In the genomic region with DNA sequence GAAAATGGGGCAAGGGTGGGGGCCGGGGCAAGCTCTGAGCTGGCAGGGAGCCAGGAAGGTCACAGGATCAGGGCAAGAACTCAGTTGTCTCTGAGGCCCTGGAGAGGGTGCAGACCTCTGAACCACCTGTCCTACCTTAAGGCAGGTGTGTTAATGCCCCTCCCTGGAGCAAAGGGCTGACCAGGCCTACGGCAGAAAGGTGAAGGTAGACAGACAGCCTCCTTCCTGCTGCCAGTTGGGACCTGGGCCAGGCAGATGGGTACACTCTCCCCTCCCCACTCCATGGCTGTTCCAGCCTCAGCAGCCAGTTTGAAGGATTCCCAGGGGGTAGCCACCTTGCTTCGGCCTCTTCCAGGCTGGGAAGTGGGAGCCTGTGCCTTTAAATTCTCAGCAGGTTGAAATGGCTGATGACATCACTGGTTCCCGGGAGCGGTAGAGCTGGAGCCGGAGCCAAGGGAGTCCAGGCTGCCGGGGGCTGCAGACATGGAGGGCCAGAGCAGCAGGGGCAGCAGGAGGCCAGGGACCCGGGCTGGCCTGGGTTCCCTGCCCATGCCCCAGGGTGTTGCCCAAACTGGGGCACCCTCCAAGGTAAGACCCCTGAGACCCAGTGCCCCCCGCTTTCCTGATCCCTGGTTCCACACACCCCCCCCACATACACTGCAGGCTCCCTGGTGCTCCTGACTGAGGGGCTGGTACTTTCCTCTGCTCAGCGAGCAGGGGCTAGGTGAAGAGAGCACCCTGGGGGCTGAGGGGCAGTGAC, we compare ENCODE assay signal across 10 cellular contexts. TPM values are rescaled to one million over a fixed set of nuclear protein-coding genes. Genes with fewer than 3 reads are reported as not detected.
DNase-seq lines count a peak whose midpoint lies in the region; ATAC-seq and TF ChIP-seq lines count a peak whose summit lies in the region.
"Had no signal": no experiment of that assay in that cellular context is flagged by ENCODE, and none has a peak within 500 bp of the region (broad histone marks: within the 10 kb centered on the region; RNA-seq: fewer than 3 reads in every experiment).

A gene with protein sequence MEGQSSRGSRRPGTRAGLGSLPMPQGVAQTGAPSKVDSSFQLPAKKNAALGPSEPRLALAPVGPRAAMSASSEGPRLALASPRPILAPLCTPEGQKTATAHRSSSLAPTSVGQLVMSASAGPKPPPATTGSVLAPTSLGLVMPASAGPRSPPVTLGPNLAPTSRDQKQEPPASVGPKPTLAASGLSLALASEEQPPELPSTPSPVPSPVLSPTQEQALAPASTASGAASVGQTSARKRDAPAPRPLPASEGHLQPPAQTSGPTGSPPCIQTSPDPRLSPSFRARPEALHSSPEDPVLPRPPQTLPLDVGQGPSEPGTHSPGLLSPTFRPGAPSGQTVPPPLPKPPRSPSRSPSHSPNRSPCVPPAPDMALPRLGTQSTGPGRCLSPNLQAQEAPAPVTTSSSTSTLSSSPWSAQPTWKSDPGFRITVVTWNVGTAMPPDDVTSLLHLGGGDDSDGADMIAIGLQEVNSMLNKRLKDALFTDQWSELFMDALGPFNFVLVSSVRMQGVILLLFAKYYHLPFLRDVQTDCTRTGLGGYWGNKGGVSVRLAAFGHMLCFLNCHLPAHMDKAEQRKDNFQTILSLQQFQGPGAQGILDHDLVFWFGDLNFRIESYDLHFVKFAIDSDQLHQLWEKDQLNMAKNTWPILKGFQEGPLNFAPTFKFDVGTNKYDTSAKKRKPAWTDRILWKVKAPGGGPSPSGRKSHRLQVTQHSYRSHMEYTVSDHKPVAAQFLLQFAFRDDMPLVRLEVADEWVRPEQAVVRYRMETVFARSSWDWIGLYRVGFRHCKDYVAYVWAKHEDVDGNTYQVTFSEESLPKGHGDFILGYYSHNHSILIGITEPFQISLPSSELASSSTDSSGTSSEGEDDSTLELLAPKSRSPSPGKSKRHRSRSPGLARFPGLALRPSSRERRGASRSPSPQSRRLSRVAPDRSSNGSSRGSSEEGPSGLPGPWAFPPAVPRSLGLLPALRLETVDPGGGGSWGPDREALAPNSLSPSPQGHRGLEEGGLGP (plus strand): TSS at position 435 of the 760 bp plus-strand sequence. CDS start 49 bp downstream, at position 484.

- H3K36me3 ChIP-seq in RWPE2 (ENCODE audit: low read depth): no peaks in the 10 kb centered on the region

- H3K4me3 Mint-ChIP-seq in neural crest cell: peak within 1 kb of the TSS; percentile 57
- H3K4me3 Mint-ChIP-seq: B cell; T-helper 1 cell treated with Interleukin-12 subunit alpha and Interleukin-12 subunit beta and Interleukin-4 antibody, amounts not matched to agents 30 μg/mL and 1 μg/mL, for 36 hours had no signal

- no peaks in the 10 kb centered on the region for H3K9me3 ChIP-seq in RWPE2 (ENCODE audit: severe bottlenecking)

- TF ChIP-seq CTCF in RWPE2 (IDR thresholded peaks at IDR 0.05; ENCODE audit: poor library complexity, severe bottlenecking) (no peak), fibroblast of pulmonary artery (IDR thresholded peaks at IDR 0.05; ENCODE audit: low read length, missing control alignments) (no peak), neural crest cell (conservative IDR thresholded peaks at IDR 0.05) (no peak)

- H3K4me1 Mint-ChIP-seq in neural crest cell: peaks cover 11% of the 10 kb centered on the region

- H3K27ac ChIP-seq in RWPE2 (ENCODE audit: poor library complexity, severe bottlenecking): no peak within 1 kb of the TSS

- peak; percentile 28 to 57 for DNase-seq in NCI-H2081 (lab: John Stamatoyannopoulos, UW)
- no peak for DNase-seq in NCI-H2081 treated with DMSO at 0.1 percent for 48 hours (lab: John Stamatoyannopoulos, UW)
- DNase-seq in RWPE2 (ENCODE audit: low spot score): no peak
- peak; percentile 49 for DNase-seq in fibroblast of pulmonary artery (ENCODE audit: low read depth)
- DNase-seq in neural crest cell (ENCODE audit: low read depth, low spot score): peak; percentile 41
- DNase-seq in T-helper 9 cell: no peak

- peak within 1 kb of the TSS; percentile 60 for H3K27ac Mint-ChIP-seq in neural crest cell (ENCODE audit: unreplicated experiment)
- H3K27ac Mint-ChIP-seq: B cell; T-helper 1 cell treated with Interleukin-12 subunit alpha and Interleukin-12 subunit beta and Interleukin-4 antibody, amounts not matched to agents 30 μg/mL and 1 μg/mL, for 36 hours had no signal

- H3K9me3 Mint-ChIP-seq in neural crest cell: no peaks in the 10 kb centered on the region
- H3K9me3 Mint-ChIP-seq: T-helper 1 cell treated with Interleukin-12 subunit alpha and Interleukin-12 subunit beta and Interleukin-4 antibody, amounts not matched to agents 30 μg/mL and 1 μg/mL, for 36 hours had no signal

- ATAC-seq in RWPE2 (ENCODE audit: low read depth) (peak; percentile 88), HG03097 (IDR thresholded peaks at IDR 0.05; ENCODE audit: low FRiP score, unreplicated experiment) (no peak), HG02884 (IDR thresholded peaks at IDR 0.05; ENCODE audit: unreplicated experiment) (no peak)

- H3K4me1 ChIP-seq in RWPE2 (ENCODE audit: insufficient read depth, poor library complexity, severe bottlenecking): no peaks in the 10 kb centered on the region

- no peaks in the 10 kb centered on the region for H3K36me3 Mint-ChIP-seq in neural crest cell (ENCODE audit: low read depth)

- H3K4me3 ChIP-seq in RWPE2 (ENCODE audit: severe bottlenecking) (peak within 1 kb of the TSS; percentile 49), fibroblast of pulmonary artery (replicated peaks; ENCODE audit: low read depth, low read length) (peak within 1 kb of the TSS; percentile 49)

- no peaks in the 10 kb centered on the region for H3K27me3 ChIP-seq in RWPE2 (ENCODE audit: insufficient read depth, poor library complexity, severe bottlenecking)

- H3K27me3 Mint-ChIP-seq in neural crest cell (ENCODE audit: low read depth): no peaks in the 10 kb centered on the region
- H3K27me3 Mint-ChIP-seq: B cell had no signal

RNA-seq across cellular contexts. Expression of the gene that starts here (rescaled TPM):
- total RNA-seq in neural crest cell: 4.5 and 4.7 TPM in 2 replicates

Comparison
In these comparisons a context has a peak if more than half of its experiments do, and no peak if none do; other contexts are left out.
1. DNase-seq: peak in NCI-H2081 (2 of 2), fibroblast of pulmonary artery (single experiment) and neural crest cell (single experiment); none in NCI-H2081 treated with DMSO at 0.1 percent for 48 hours (single experiment), RWPE2 (single experiment) and T-helper 9 cell (single experiment).